Comparison of ENCODE assay signal across 1 cellular context in genomic region chr4:56744030-56744429, GRCh38.
TF ChIP-seq lines count a peak whose summit lies in the region.

No MANE protein-coding gene starts in this region.

TF ChIP-seq in K562, 482 proteins besides CTCF, POLR2A, EP300 and RAD21 (continued from another document):
- TF ChIP-seq, protein P1, sequence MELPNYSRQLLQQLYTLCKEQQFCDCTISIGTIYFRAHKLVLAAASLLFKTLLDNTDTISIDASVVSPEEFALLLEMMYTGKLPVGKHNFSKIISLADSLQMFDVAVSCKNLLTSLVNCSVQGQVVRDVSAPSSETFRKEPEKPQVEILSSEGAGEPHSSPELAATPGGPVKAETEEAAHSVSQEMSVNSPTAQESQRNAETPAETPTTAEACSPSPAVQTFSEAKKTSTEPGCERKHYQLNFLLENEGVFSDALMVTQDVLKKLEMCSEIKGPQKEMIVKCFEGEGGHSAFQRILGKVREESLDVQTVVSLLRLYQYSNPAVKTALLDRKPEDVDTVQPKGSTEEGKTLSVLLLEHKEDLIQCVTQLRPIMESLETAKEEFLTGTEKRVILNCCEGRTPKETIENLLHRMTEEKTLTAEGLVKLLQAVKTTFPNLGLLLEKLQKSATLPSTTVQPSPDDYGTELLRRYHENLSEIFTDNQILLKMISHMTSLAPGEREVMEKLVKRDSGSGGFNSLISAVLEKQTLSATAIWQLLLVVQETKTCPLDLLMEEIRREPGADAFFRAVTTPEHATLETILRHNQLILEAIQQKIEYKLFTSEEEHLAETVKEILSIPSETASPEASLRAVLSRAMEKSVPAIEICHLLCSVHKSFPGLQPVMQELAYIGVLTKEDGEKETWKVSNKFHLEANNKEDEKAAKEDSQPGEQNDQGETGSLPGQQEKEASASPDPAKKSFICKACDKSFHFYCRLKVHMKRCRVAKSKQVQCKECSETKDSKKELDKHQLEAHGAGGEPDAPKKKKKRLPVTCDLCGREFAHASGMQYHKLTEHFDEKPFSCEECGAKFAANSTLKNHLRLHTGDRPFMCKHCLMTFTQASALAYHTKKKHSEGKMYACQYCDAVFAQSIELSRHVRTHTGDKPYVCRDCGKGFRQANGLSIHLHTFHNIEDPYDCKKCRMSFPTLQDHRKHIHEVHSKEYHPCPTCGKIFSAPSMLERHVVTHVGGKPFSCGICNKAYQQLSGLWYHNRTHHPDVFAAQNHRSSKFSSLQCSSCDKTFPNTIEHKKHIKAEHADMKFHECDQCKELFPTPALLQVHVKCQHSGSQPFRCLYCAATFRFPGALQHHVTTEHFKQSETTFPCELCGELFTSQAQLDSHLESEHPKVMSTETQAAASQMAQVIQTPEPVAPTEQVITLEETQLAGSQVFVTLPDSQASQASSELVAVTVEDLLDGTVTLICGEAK (IDR thresholded peaks at IDR 0.05), result no peak
- TF ChIP-seq, protein P1 (CRISPR knock-in tag; IDR thresholded peaks at IDR 0.05), result no peak
- TF ChIP-seq ATF3 (IDR thresholded peaks at IDR 0.05) (no peak), ATF3 (CRISPR knock-in tag; conservative IDR thresholded peaks at IDR 0.05) (no peak), HNRNPLL (IDR thresholded peaks at IDR 0.05; ENCODE audit: low read depth, low read length, poor library complexity, severe bottlenecking) (no peak), HDAC1 (IDR thresholded peaks at IDR 0.05) (no peak), NFIX (CRISPR knock-in tag; IDR thresholded peaks at IDR 0.05; ENCODE audit: low read depth) (no peak), ZNF232 (CRISPR knock-in tag; IDR thresholded peaks at IDR 0.05) (no peak), RBM39 (optimal IDR thresholded peaks at IDR 0.05; ENCODE audit: low read depth, low read length) (no peak), RBM15 (IDR thresholded peaks at IDR 0.05; ENCODE audit: insufficient read depth, low read length) (no peak), RBBP5 (IDR thresholded peaks at IDR 0.05; ENCODE audit: borderline replicate concordance, insufficient read depth, low read length, poor library complexity, severe bottlenecking) (no peak), ARID3B (CRISPR knock-in tag; IDR thresholded peaks at IDR 0.05; ENCODE audit: borderline replicate concordance) (no peak), MEF2A (IDR thresholded peaks at IDR 0.05; ENCODE audit: control insufficient read depth, low read depth, low read length) (no peak), SFPQ (IDR thresholded peaks at IDR 0.05; ENCODE audit: low read depth, low read length) (no peak), XRCC3 (IDR thresholded peaks at IDR 0.05) (no peak), NFYB (IDR thresholded peaks at IDR 0.05; ENCODE audit: extremely low read depth, insufficient read length) (no peak), ASH1L (IDR thresholded peaks at IDR 0.05; ENCODE audit: borderline replicate concordance, low read depth, partially characterized antibody) (no peak), CCAR2 (IDR thresholded peaks at IDR 0.05; ENCODE audit: low read depth, low read length) (no peak)
- TF ChIP-seq, protein P2, sequence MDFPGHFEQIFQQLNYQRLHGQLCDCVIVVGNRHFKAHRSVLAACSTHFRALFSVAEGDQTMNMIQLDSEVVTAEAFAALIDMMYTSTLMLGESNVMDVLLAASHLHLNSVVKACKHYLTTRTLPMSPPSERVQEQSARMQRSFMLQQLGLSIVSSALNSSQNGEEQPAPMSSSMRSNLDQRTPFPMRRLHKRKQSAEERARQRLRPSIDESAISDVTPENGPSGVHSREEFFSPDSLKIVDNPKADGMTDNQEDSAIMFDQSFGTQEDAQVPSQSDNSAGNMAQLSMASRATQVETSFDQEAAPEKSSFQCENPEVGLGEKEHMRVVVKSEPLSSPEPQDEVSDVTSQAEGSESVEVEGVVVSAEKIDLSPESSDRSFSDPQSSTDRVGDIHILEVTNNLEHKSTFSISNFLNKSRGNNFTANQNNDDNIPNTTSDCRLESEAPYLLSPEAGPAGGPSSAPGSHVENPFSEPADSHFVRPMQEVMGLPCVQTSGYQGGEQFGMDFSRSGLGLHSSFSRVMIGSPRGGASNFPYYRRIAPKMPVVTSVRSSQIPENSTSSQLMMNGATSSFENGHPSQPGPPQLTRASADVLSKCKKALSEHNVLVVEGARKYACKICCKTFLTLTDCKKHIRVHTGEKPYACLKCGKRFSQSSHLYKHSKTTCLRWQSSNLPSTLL (IDR thresholded peaks at IDR 0.05), result no peak
- TF ChIP-seq, protein P3, sequence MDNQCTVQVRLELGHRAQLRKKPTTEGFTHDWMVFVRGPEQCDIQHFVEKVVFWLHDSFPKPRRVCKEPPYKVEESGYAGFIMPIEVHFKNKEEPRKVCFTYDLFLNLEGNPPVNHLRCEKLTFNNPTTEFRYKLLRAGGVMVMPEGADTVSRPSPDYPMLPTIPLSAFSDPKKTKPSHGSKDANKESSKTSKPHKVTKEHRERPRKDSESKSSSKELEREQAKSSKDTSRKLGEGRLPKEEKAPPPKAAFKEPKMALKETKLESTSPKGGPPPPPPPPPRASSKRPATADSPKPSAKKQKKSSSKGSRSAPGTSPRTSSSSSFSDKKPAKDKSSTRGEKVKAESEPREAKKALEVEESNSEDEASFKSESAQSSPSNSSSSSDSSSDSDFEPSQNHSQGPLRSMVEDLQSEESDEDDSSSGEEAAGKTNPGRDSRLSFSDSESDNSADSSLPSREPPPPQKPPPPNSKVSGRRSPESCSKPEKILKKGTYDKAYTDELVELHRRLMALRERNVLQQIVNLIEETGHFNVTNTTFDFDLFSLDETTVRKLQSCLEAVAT (IDR thresholded peaks at IDR 0.05), result no peak
